ENCODE assay signal across 30 cellular contexts in genomic region chr19:19610376-19611240, GRCh38. TPM values are rescaled to one million over a fixed set of nuclear protein-coding genes. Genes with fewer than 3 reads are reported as not detected.
"Had no signal": no experiment of that assay in that cellular context is flagged by ENCODE, and none has a peak within 500 bp of the region (broad histone marks: within the 10 kb centered on the region; RNA-seq: fewer than 3 reads in every experiment).

No MANE protein-coding gene starts in this region.

- H3K36me3 ChIP-seq: ascending aorta had no signal

- H3K4me3 Mint-ChIP-seq: activated B cell treated with CpG ODN at 0.5 μM for 24 hours; activated CD4-positive, alpha-beta T cell treated with anti-CD3 and anti-CD28 coated beads, Interleukin-2, amount 10 ng/mL, durations not matched to agents 24 days and 14 days; activated naive CD4-positive, alpha-beta T cell treated with anti-CD3 and anti-CD28 coated beads, Interleukin-2, amount 50 U/mL, for 24 hours; IgD-negative memory B cell; T-cell had no signal

- H3K27me3 Mint-ChIP-seq: activated B cell treated with CpG ODN at 0.5 μM for 24 hours; activated CD4-positive, alpha-beta T cell treated with anti-CD3 and anti-CD28 coated beads, Interleukin-2, amount 10 ng/mL, durations not matched to agents 24 days and 14 days; activated naive CD4-positive, alpha-beta T cell treated with anti-CD3 and anti-CD28 coated beads, Interleukin-2, amount 50 U/mL, for 24 hours; IgD-negative memory B cell; T-cell had no signal

- H3K4me1 ChIP-seq: ascending aorta, body of pancreas had no signal

- H3K27ac ChIP-seq: ascending aorta, body of pancreas, SK-N-MC had no signal

- DNase-seq: activated B cell treated with CpG ODN at 0.5 μM for 24 hours; activated CD4-positive, alpha-beta T cell treated with anti-CD3 and anti-CD28 coated beads for 1 hour; activated CD4-positive, alpha-beta T cell treated with anti-CD3 and anti-CD28 coated beads, Interleukin-2, amount 10 ng/mL, durations not matched to agents 24 days and 14 days; activated CD4-positive, alpha-beta T cell treated with anti-CD3 and anti-CD28 coated beads, Interleukin-2, amount 50 U/mL, for 48 hours; activated gamma-delta T cell treated with Interleukin-2 at 50 U/mL for 16 hours; activated T-cell treated with anti-CD3 and anti-CD28 coated beads for 4 hours; activated T-cell treated with anti-CD3 and anti-CD28 coated beads, Interleukin-2, amount 50 U/mL, for 48 hours; amniotic stem cell; body of pancreas; KG1; NCI-H1048; NCI-H1417; NCI-H1930; NCI-H2171 treated with DMSO at 0.1 percent for 48 hours; NCI-H345; NCI-H510A; NCI-H526 treated with DMSO at 0.1 percent for 48 hours; NCI-H82; OCI-M1; RPMI8226; T-cell; T-helper 2 cell; T1000 had no signal

- H3K27ac Mint-ChIP-seq: activated B cell treated with CpG ODN at 0.5 μM for 24 hours; activated CD4-positive, alpha-beta T cell treated with anti-CD3 and anti-CD28 coated beads, Interleukin-2, amount 10 ng/mL, durations not matched to agents 24 days and 14 days; activated naive CD4-positive, alpha-beta T cell treated with anti-CD3 and anti-CD28 coated beads, Interleukin-2, amount 50 U/mL, for 24 hours; activated T-helper 2 cell treated with anti-CD3 and anti-CD28 coated beads, Interferon-gamma antibody, Interleukin-2, Interleukin-4, amounts not matched to agents 10 μg/mL and 5 μg/mL and 100 μg/mL, durations not matched to agents 14 hours and 24 hours and 36 hours; IgD-negative memory B cell had no signal

- H3K27me3 ChIP-seq: ascending aorta, body of pancreas had no signal

- H3K36me3 Mint-ChIP-seq: IgD-negative memory B cell had no signal

- H3K9me3 Mint-ChIP-seq: activated B cell treated with CpG ODN at 0.5 μM for 24 hours; activated CD4-positive, alpha-beta T cell treated with anti-CD3 and anti-CD28 coated beads, Interleukin-2, amount 10 ng/mL, durations not matched to agents 24 days and 14 days; activated naive CD4-positive, alpha-beta T cell treated with anti-CD3 and anti-CD28 coated beads, Interleukin-2, amount 50 U/mL, for 24 hours; activated T-helper 2 cell treated with anti-CD3 and anti-CD28 coated beads, Interferon-gamma antibody, Interleukin-2, Interleukin-4, amounts not matched to agents 10 μg/mL and 5 μg/mL and 100 μg/mL, durations not matched to agents 14 hours and 24 hours and 36 hours; IgD-negative memory B cell; T-cell had no signal

- H3K9me3 ChIP-seq: ascending aorta, body of pancreas had no signal

- H3K4me3 ChIP-seq: ascending aorta, body of pancreas, SK-N-MC had no signal

- ATAC-seq: body of pancreas, Panc1, Right ventricle myocardium inferior, T-cell had no signal

RNA-seq across cellular contexts. Expression of gene PBX4, which starts 7.9 kb away (rescaled TPM):
- total RNA-seq: ascending aorta, Right ventricle myocardium inferior had no signal
